ENCODE assay signal across 1 cellular context in the genomic region with DNA sequence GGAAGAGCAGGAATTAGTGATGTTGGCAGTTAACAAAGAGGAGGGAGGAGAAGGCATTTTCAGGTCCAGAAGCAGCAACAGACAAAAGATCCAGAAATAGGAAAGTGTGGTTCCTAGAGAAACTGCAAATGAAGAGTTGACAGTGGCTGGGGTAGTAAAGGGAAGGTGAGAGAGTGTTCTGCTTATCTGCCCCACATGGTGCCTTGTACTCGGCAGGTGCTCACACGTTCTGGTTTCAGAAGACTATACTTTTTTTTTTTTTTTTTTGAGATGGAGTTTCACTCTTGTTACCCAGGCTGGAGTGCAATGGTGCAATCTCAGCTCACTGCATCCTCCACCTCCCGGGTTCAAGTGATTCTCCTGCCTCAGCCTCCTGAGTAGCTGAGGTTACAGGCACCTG. TPM values are rescaled to one million over a fixed set of nuclear protein-coding genes. Genes with fewer than 3 reads are reported as not detected.
"Had no signal": no experiment of that assay in that cellular context is flagged by ENCODE, and none has a peak within 500 bp of the region (broad histone marks: within the 10 kb centered on the region; RNA-seq: fewer than 3 reads in every experiment).

No MANE protein-coding gene starts in this region.

RNA-seq across cellular contexts. Expression of a gene that starts 12.9 kb away (rescaled TPM):
- polyA plus RNA-seq: naive thymus-derived CD8-positive, alpha-beta T cell had no signal
